In the genomic region with DNA sequence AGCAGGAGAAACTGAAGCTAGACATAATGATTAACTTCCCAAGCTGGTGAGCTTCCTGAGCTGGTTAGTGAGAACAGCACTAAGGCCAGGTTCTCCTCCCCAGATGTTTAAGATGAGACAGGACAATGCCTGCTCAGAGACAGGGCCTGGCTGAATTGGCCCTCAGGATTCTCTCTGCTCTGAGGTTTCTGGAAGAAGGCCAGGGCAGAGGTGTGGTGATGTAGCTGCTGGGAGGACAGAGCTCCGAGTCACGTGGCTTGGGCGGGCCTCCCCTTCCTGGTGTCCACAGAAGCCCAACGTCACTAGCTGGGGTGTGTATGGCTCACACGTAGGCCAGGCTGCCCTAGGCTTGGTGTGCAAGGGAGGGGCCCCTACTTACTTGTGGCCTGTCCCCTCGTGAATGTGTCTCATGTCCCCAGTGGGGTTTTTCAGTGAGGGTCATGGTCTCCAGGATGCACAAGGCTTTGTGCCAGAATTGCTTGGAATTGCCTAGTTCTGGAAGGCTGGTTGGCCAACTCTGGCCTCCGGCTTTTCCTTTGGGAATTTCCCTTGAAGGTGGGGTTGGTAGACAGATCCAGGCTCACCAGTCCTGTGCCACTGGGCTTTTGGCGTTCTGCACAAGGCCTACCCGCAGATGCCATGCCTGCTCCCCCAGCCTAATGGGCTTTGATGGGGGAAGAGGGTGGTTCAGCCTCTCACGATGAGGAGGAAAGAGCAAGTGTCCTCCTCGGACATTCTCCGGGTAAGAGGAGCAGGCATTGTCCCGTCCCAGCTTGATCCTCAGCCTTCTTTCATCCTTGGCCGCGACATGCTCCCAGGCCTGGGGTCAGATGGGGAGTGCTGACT, we compare ENCODE assay signal across 8 cellular contexts. TPM values are rescaled to one million over a fixed set of nuclear protein-coding genes. Genes with fewer than 3 reads are reported as not detected.
DNase-seq lines count a peak whose midpoint lies in the region; ATAC-seq, FAIRE-seq and TF ChIP-seq lines count a peak whose summit lies in the region.

No MANE protein-coding gene starts in this region.

- H3K27me3 ChIP-seq in foreskin keratinocyte (no peaks in the 10 kb centered on the region), small intestine (ENCODE audit: control insufficient read depth in 2 of 2, insufficient read depth in 2 of 2, low read length in 2 of 2) (no peaks in the 10 kb centered on the region)

- H3K27me3 Mint-ChIP-seq in activated B cell treated with CpG ODN at 0.5 μM for 24 hours, result peaks cover 4% of the 10 kb centered on the region
- peaks cover 21% of the 10 kb centered on the region for H3K27me3 Mint-ChIP-seq in nephron progenitor cell (ENCODE audit: low read depth, poor library complexity)

- H3K4me1 ChIP-seq in foreskin keratinocyte (peaks cover 8% of the 10 kb centered on the region), small intestine (ENCODE audit: control insufficient read depth in 2 of 2, insufficient read depth in 1 of 2, low read depth in 1 of 2, low read length in 1 of 2) (peaks cover 3 to 5% of the 10 kb centered on the region in 2 donors)

- H3K4me1 Mint-ChIP-seq in activated B cell treated with CpG ODN at 0.5 μM for 24 hours, result peaks cover 76% of the 10 kb centered on the region
- peaks cover 43% of the 10 kb centered on the region for H3K4me1 Mint-ChIP-seq in nephron progenitor cell

- H3K4me3 Mint-ChIP-seq in activated B cell treated with CpG ODN at 0.5 μM for 24 hours, result no peak overlapping the region
- H3K4me3 Mint-ChIP-seq in nephron progenitor cell, result no peak overlapping the region

- ATAC-seq in HG03558 (IDR thresholded peaks at IDR 0.05; ENCODE audit: extremely low read depth, unreplicated experiment) (peak; percentile 41), activated B cell treated with CpG ODN at 0.5 μM for 24 hours (ENCODE audit: low read depth) (no peak), foreskin keratinocyte (peak; percentile 84)

- CTCF ChIA-PET in activated B cell treated with CpG ODN at 0.5 μM for 24 hours (lab: Charles Lee), result no interaction called here

- H3K36me3 ChIP-seq in small intestine (ENCODE audit: control insufficient read depth in 2 of 2, insufficient read depth in 2 of 2, low read length in 2 of 2), result no peaks in the 10 kb centered on the region

- POLR2A ChIA-PET in activated B cell treated with CpG ODN at 0.5 μM for 24 hours (lab: Charles Lee), result interaction anchor here (0.8 to 3.9 kb wide), 5 partner anchors 10 to 45 kb away, joined by 4 to 34 read pairs (median 10); partner anchors contain the start of genes CYLD and SNX20

- no peak for TF ChIP-seq CTCF in GM20000 (IDR thresholded peaks at IDR 0.05; ENCODE audit: extremely low read depth, missing control alignments)
- no peak for TF ChIP-seq CTCF in activated B cell treated with CpG ODN at 0.5 μM for 24 hours (IDR thresholded peaks at IDR 0.05)
- TF ChIP-seq CTCF in foreskin keratinocyte (conservative IDR thresholded peaks at IDR 0.05), result no peak
- no peak for TF ChIP-seq CTCF in nephron progenitor cell (IDR thresholded peaks at IDR 0.05)

- 64 to 67% (median 66%) methylated on average over 13 to 15 of the region's 15 CpGs for WGBS in small intestine, 3 donors

- H3K9me3 Mint-ChIP-seq in activated B cell treated with CpG ODN at 0.5 μM for 24 hours, result no peaks in the 10 kb centered on the region
- H3K9me3 Mint-ChIP-seq in nephron progenitor cell, result peaks cover 4% of the 10 kb centered on the region

- H3K36me3 Mint-ChIP-seq in activated B cell treated with CpG ODN at 0.5 μM for 24 hours (ENCODE audit: low read depth) (no peaks in the 10 kb centered on the region), nephron progenitor cell (ENCODE audit: low read depth) (no peaks in the 10 kb centered on the region)

- intact Hi-C loops in activated B cell treated with CpG ODN at 0.5 μM for 24 hours (cut with micrococcal nuclease), result no loop called here

- DNase-seq in EH (ENCODE audit: low read depth) (peak; percentile 68), GM20000 (ENCODE audit: low spot score) (peak; percentile 86), activated B cell treated with CpG ODN at 0.5 μM for 24 hours (no peak), foreskin keratinocyte (peak; percentile 93 to 97), small intestine (peak; percentile 85), nephron progenitor cell (no peak), NCI-H524 treated with DMSO at 0.1 percent for 48 hours (lab: John Stamatoyannopoulos, UW) (no peak)

- H3K27ac ChIP-seq in foreskin keratinocyte, result peak overlapping the region; percentile 88
- H3K27ac ChIP-seq in small intestine (ENCODE audit: low read depth in 1 of 2, low read length in 1 of 2), result peak overlapping the region in 1 of 2 donors; percentile 81

- H3K27ac Mint-ChIP-seq in activated B cell treated with CpG ODN at 0.5 μM for 24 hours (peak overlapping the region; percentile 87), nephron progenitor cell (no peak overlapping the region)

- FAIRE-seq in small intestine (lab: Jason Lieb, UNC), result no peak

- H3K4me3 ChIP-seq in small intestine (ENCODE audit: low read depth in 1 of 2, low read length in 2 of 2), result no peak overlapping the region

- no peaks in the 10 kb centered on the region for H3K9me3 ChIP-seq in small intestine (ENCODE audit: control insufficient read depth, low read depth)

RNA-seq across cellular contexts. Expression of gene NOD2, which starts 3.4 kb away (rescaled TPM):
- total RNA-seq in activated B cell treated with CpG ODN at 0.5 μM for 24 hours (2.9 and 3.7 TPM in 2 replicates), foreskin keratinocyte (0.92 and 1.1 TPM in 2 replicates)
- polyA plus RNA-seq in foreskin keratinocyte (0.44 and 0.45 TPM in 2 replicates), small intestine (under 1 TPM in 2 of 3 donors, not detected in 1; 0.54 to 0.58 TPM)

RNA-seq across cellular contexts. Expression of gene SNX20, which starts 15.7 kb away (rescaled TPM):
- 33.1 and 34.5 TPM in 2 replicates for total RNA-seq in activated B cell treated with CpG ODN at 0.5 μM for 24 hours
- total RNA-seq in foreskin keratinocyte, result not detected in 2 replicates
- not detected in 2 replicates for polyA plus RNA-seq in foreskin keratinocyte
- 1 to 10 TPM in 2 of 3 donors, under 1 TPM in 1; 0.22 to 3.0 (median 1.0) TPM for polyA plus RNA-seq in small intestine

RNA-seq across cellular contexts. Expression of gene CYLD, which starts 45.1 kb away (rescaled TPM):
- 116 and 122 TPM in 2 replicates for total RNA-seq in activated B cell treated with CpG ODN at 0.5 μM for 24 hours
- total RNA-seq in foreskin keratinocyte, result 30.0 and 30.6 TPM in 2 replicates
- 8.6 and 9.0 TPM in 2 replicates for polyA plus RNA-seq in foreskin keratinocyte
- 1 to 10 TPM; 6.0 to 7.8 (median 7.4) TPM for polyA plus RNA-seq in small intestine

Comparison
In these comparisons a context has a peak if more than half of its experiments do, and no peak if none do; other contexts are left out.
1. DNase-seq: peak in EH (single experiment), GM20000 (single experiment), foreskin keratinocyte (2 of 2) and small intestine (single experiment); none in activated B cell treated with CpG ODN at 0.5 μM for 24 hours (single experiment), nephron progenitor cell (single experiment) and NCI-H524 treated with DMSO at 0.1 percent for 48 hours (single experiment).
2. RNA of gene SNX20, which starts 15.7 kb away (total RNA-seq): 33.1 to 34.5 TPM in activated B cell treated with CpG ODN at 0.5 μM for 24 hours; not detected in foreskin keratinocyte; every median in the first group is over 10 times any median in the second.